In genomic region chr22:24247564-24248344, GRCh38 we compare ENCODE assay signal across 8 cellular contexts. TPM values are rescaled to one million over a fixed set of nuclear protein-coding genes. Genes with fewer than 3 reads are reported as not detected.
DNase-seq lines count a peak whose midpoint lies in the region; ATAC-seq, FAIRE-seq and TF ChIP-seq lines count a peak whose summit lies in the region.

No MANE protein-coding gene starts in this region.

- ATAC-seq in GM18873 (IDR thresholded peaks at IDR 0.05; ENCODE audit: low FRiP score, unreplicated experiment): no peak

- TF ChIP-seq POLR2A in GM12892 (IDR thresholded peaks at IDR 0.05; ENCODE audit: low read depth, low read length): no peak

- no peaks in the 10 kb centered on the region for H3K9me3 Mint-ChIP-seq in activated CD4-positive, alpha-beta memory T cell treated with anti-CD3 and anti-CD28 coated beads, Interleukin-2, amount 10 ng/mL, durations not matched to agents 7 days and 5 days

- no peak overlapping the region for H3K27ac Mint-ChIP-seq in activated CD4-positive, alpha-beta memory T cell treated with anti-CD3 and anti-CD28 coated beads, Interleukin-2, amount 10 ng/mL, durations not matched to agents 7 days and 5 days

- no peak for FAIRE-seq in GM12892 (lab: Jason Lieb, UNC)

- TF ChIP-seq CTCF in epithelial cell of esophagus (IDR thresholded peaks at IDR 0.05; ENCODE audit: insufficient read depth, low read depth, low read length, missing control alignments): peak; percentile 75

- DNase-seq in AG08396 (ENCODE audit: low spot score) (peak; percentile 95), GM12892 (ENCODE audit: insufficient read length) (peak; percentile 87), NCI-H748 (lab: John Stamatoyannopoulos, UW; ENCODE audit: unreplicated experiment) (peak; percentile 42), epithelial cell of esophagus (ENCODE audit: low read depth) (peak; percentile 70), middle frontal gyrus (ENCODE audit: extremely low spot score, low spot score) (peak; percentile 27)
- DNase-seq in activated CD4-positive, alpha-beta memory T cell treated with anti-CD3 and anti-CD28 coated beads, Interleukin-2, amount 10 ng/mL, durations not matched to agents 7 days and 5 days: peak; percentile 64
- peak in 5 of 6 experiments; percentile 11 to 46 (median 24) for DNase-seq in stimulated activated naive CD4-positive, alpha-beta T cell (lab: John Stamatoyannopoulos, UW)

- H3K4me3 ChIP-seq in epithelial cell of esophagus (ENCODE audit: low read length): no peak overlapping the region

- POLR2A ChIA-PET in activated CD4-positive, alpha-beta memory T cell treated with anti-CD3 and anti-CD28 coated beads, Interleukin-2, amount 10 ng/mL, durations not matched to agents 7 days and 5 days (lab: Charles Lee): no interaction called here

- H3K4me3 Mint-ChIP-seq in activated CD4-positive, alpha-beta memory T cell treated with anti-CD3 and anti-CD28 coated beads, Interleukin-2, amount 10 ng/mL, durations not matched to agents 7 days and 5 days: no peak overlapping the region

- H3K4me1 Mint-ChIP-seq in activated CD4-positive, alpha-beta memory T cell treated with anti-CD3 and anti-CD28 coated beads, Interleukin-2, amount 10 ng/mL, durations not matched to agents 7 days and 5 days: peaks cover 17% of the 10 kb centered on the region

- CTCF ChIA-PET in activated CD4-positive, alpha-beta memory T cell treated with anti-CD3 and anti-CD28 coated beads, Interleukin-2, amount 10 ng/mL, durations not matched to agents 7 days and 5 days (lab: Charles Lee): interaction anchor here (0.7 to 1.1 kb wide), 4 partner anchors 29 to 58 kb away, joined by 3 to 13 read pairs (median 4); no protein-coding TSS in a partner anchor

- H3K36me3 Mint-ChIP-seq in activated CD4-positive, alpha-beta memory T cell treated with anti-CD3 and anti-CD28 coated beads, Interleukin-2, amount 10 ng/mL, durations not matched to agents 7 days and 5 days (ENCODE audit: low read depth): no peaks in the 10 kb centered on the region

- H3K27me3 Mint-ChIP-seq in activated CD4-positive, alpha-beta memory T cell treated with anti-CD3 and anti-CD28 coated beads, Interleukin-2, amount 10 ng/mL, durations not matched to agents 7 days and 5 days: peaks cover 3% of the 10 kb centered on the region

RNA-seq across cellular contexts. Expression of gene GGT5, which starts 2.9 kb away (rescaled TPM):
- not detected for polyA plus RNA-seq in GM12892 (2012; ENCODE audit: missing spikeins)
- total RNA-seq in activated CD4-positive, alpha-beta memory T cell treated with anti-CD3 and anti-CD28 coated beads, Interleukin-2, amount 10 ng/mL, durations not matched to agents 7 days and 5 days: not detected

RNA-seq across cellular contexts. Expression of gene SPECC1L, which starts 22.9 kb away (rescaled TPM):
- 8.9 TPM for polyA plus RNA-seq in GM12892 (2012; ENCODE audit: missing spikeins)
- total RNA-seq in activated CD4-positive, alpha-beta memory T cell treated with anti-CD3 and anti-CD28 coated beads, Interleukin-2, amount 10 ng/mL, durations not matched to agents 7 days and 5 days: 10 to 100 TPM; 33.2 to 37.9 TPM

Comparison
In these comparisons a context has a peak if more than half of its experiments do, and no peak if none do; other contexts are left out.
1. DNase-seq: peak in every context shown above with its lines; median percentile 95 in AG08396; 87 in GM12892; 70 in epithelial cell of esophagus; 64 in activated CD4-positive, alpha-beta memory T cell treated with anti-CD3 and anti-CD28 coated beads, Interleukin-2, amount 10 ng/mL, durations not matched to agents 7 days and 5 days; 42 in NCI-H748; 27 in middle frontal gyrus; 24 in stimulated activated naive CD4-positive, alpha-beta T cell.